8 cellular contexts compared by ENCODE assay signal in the genomic region with DNA sequence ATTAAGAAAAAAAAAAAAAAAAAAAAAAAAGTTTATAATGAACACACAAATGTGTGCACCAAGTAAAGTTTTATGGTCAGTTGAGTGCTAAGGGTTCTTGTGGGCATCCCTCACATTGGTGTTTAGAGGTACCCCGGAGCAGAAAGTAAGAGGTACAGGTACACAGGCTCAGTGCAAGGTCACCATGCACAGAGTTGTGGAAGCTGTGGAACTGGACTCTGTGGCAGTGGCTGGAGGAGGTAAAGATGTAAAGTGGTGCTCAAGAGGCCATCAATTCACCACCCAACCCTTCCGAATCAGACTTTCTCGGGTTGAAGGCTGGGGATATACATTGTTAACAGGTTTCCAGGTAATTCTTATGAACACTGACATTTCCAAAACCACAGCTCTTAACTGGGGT.
"Had no signal": no experiment of that assay in that cellular context is flagged by ENCODE, and none has a peak within 500 bp of the region (broad histone marks: within the 10 kb centered on the region; RNA-seq: fewer than 3 reads in every experiment).

No MANE protein-coding gene starts in this region.

- ATAC-seq: GM23338 had no signal

- H3K4me3 ChIP-seq: GM23338 had no signal

- FAIRE-seq: H1, H54 had no signal

- H3K27ac ChIP-seq: KMS-11 had no signal

- H3K9ac ChIP-seq: KMS-11 had no signal

- H3K4me2 ChIP-seq: GM23338, KMS-11 had no signal

- H2AFZ ChIP-seq: GM23338 had no signal

- DNase-seq: H9, HCEC 1CT, IMR-90, KBM-7 had no signal
